In genomic region chr6:156953125-156953477, GRCh38 we compare ENCODE assay signal across 8 cellular contexts.
DNase-seq lines count a peak whose midpoint lies in the region; ATAC-seq and TF ChIP-seq lines count a peak whose summit lies in the region.

No MANE protein-coding gene starts in this region.

- no peak overlapping the region for H3K4me3 ChIP-seq in Caco-2 (ENCODE audit: low read depth, low read length)
- H3K4me3 ChIP-seq in Loucy (ENCODE audit: low read length, poor library complexity, severe bottlenecking): peak overlapping the region; percentile 66

- H3K4me1 ChIP-seq in Caco-2 (peaks cover 25% of the 10 kb centered on the region), Loucy (ENCODE audit: insufficient read depth, low read length, poor library complexity, severe bottlenecking) (peaks cover 90% of the 10 kb centered on the region)

- POLR2A ChIA-PET in Caco-2 (lab: Charles Lee) (no interaction called here), GM10248 (lab: Yijun Ruan, JAX) (no interaction called here)

- H3K27me3 Mint-ChIP-seq in Caco-2 (ENCODE audit: insufficient read depth, unreplicated experiment) (no peaks in the 10 kb centered on the region), endothelial cell (ENCODE audit: unreplicated experiment) (peaks cover 10% of the 10 kb centered on the region)

- H3K4me1 Mint-ChIP-seq in Caco-2 (ENCODE audit: low read depth, unreplicated experiment) (peaks cover 16% of the 10 kb centered on the region), endothelial cell (ENCODE audit: unreplicated experiment) (peaks cover 33% of the 10 kb centered on the region)

- H3K36me3 Mint-ChIP-seq in Caco-2 (ENCODE audit: insufficient read depth, unreplicated experiment): no peaks in the 10 kb centered on the region
- no peaks in the 10 kb centered on the region for H3K36me3 Mint-ChIP-seq in endothelial cell (ENCODE audit: low read depth, unreplicated experiment)

- no peaks in the 10 kb centered on the region for H3K9me3 Mint-ChIP-seq in Caco-2 (ENCODE audit: unreplicated experiment)
- H3K9me3 Mint-ChIP-seq in endothelial cell (ENCODE audit: unreplicated experiment): no peaks in the 10 kb centered on the region

- H3K27me3 ChIP-seq in Caco-2 (replicated peaks; ENCODE audit: control insufficient read depth, insufficient read depth, low read length) (no peaks in the 10 kb centered on the region), Loucy (ENCODE audit: insufficient read depth, low read length, poor library complexity, severe bottlenecking) (no peaks in the 10 kb centered on the region)

- H3K79me2 ChIP-seq in Loucy (ENCODE audit: insufficient read depth, low read length): peaks cover 97% of the 10 kb centered on the region

- BruUV-seq in Caco-2 (replicated peaks; lab: Mats Ljungman, UMichigan): no TSS peak

- CTCF ChIA-PET in Caco-2 (lab: Charles Lee) (interaction anchor here (0.7 kb wide), 1 partner anchor 516 kb away, joined by 3 read pairs; no protein-coding TSS in a partner anchor), GM10248 (lab: Yijun Ruan, JAX) (interaction anchor here (0.7 to 5.3 kb wide), 5 partner anchors 9 to 27 kb away, joined by 3 to 32 read pairs (median 8); no protein-coding TSS in a partner anchor)

- DNase-seq in Caco-2: no peak
- no peak for DNase-seq in endothelial cell (ENCODE audit: low spot score)
- no peak for DNase-seq in omental fat pad (ENCODE audit: low spot score)
- DNase-seq in NCI-H2196 (lab: John Stamatoyannopoulos, UW; ENCODE audit: unreplicated experiment): no peak
- no peak for DNase-seq in GM10248 (ENCODE audit: extremely low spot score)

- H2AFZ ChIP-seq in Loucy (ENCODE audit: low read length): no peak overlapping the region

- peaks cover 81% of the 10 kb centered on the region for H4K20me1 ChIP-seq in Loucy (ENCODE audit: insufficient read depth, low read length, poor library complexity, severe bottlenecking)

- H3K4me2 ChIP-seq in Loucy (ENCODE audit: low read depth, low read length, poor library complexity, severe bottlenecking): peak overlapping the region; percentile 73

- H3K36me3 ChIP-seq in Caco-2 (ENCODE audit: control insufficient read depth, insufficient read depth, low read length) (no peaks in the 10 kb centered on the region), Loucy (ENCODE audit: insufficient read depth, low read length) (no peaks in the 10 kb centered on the region; the same call in 1 of the 2 replicates)

- peaks cover 9% of the 10 kb centered on the region for H3F3A ChIP-seq in Loucy (ENCODE audit: low read depth)

- intact Hi-C loops in Caco-2 (cut with micrococcal nuclease; ENCODE audit: unreplicated experiment): loop anchor here (2.0 to 5.0 kb wide), 2 partner anchors 20 to 69 kb away; no protein-coding TSS in a partner anchor

- H3K9me3 ChIP-seq in Caco-2 (no peaks in the 10 kb centered on the region), Loucy (ENCODE audit: insufficient read depth, low read depth, low read length) (no peaks in the 10 kb centered on the region)

- peak overlapping the region; percentile 48 for H3K9ac ChIP-seq in Loucy (ENCODE audit: low read depth, low read length, poor library complexity, severe bottlenecking)

- ATAC-seq in omental fat pad (ENCODE audit: low FRiP score): peak; percentile 9
- no peak for ATAC-seq in HG03439 (IDR thresholded peaks at IDR 0.05; ENCODE audit: unreplicated experiment)
- no peak for ATAC-seq in GM21619 (IDR thresholded peaks at IDR 0.05; ENCODE audit: unreplicated experiment)

- no peaks in the 10 kb centered on the region for H3K9me2 ChIP-seq in Loucy (replicated peaks; ENCODE audit: low read depth, low read length)

- peak overlapping the region; percentile 60 for H3K27ac Mint-ChIP-seq in Caco-2 (ENCODE audit: unreplicated experiment)
- peak overlapping the region; percentile 91 for H3K27ac Mint-ChIP-seq in endothelial cell (ENCODE audit: unreplicated experiment)

- TF ChIP-seq CTCF in Caco-2 (IDR thresholded peaks at IDR 0.05; ENCODE audit: insufficient read depth in 1 of 2, low read depth in 1 of 2, low read length in 1 of 2, severe bottlenecking in 1 of 2, unreplicated experiment in 1 of 2): no peak
- TF ChIP-seq CTCF in Loucy (conservative IDR thresholded peaks at IDR 0.05; ENCODE audit: low read length): no peak
- TF ChIP-seq CTCF in endothelial cell (IDR thresholded peaks at IDR 0.05; ENCODE audit: unreplicated experiment): no peak
- no peak for TF ChIP-seq CTCF in omental fat pad (IDR thresholded peaks at IDR 0.05)
- no peak for TF ChIP-seq CTCF in GM10248 (IDR thresholded peaks at IDR 0.05; ENCODE audit: control extremely low read depth, extremely low read depth, low read depth, missing control alignments)

- H3K4me3 Mint-ChIP-seq in Caco-2 (ENCODE audit: unreplicated experiment) (no peak overlapping the region), endothelial cell (ENCODE audit: unreplicated experiment) (no peak overlapping the region)
